Comparison of ENCODE assay signal across 16 cellular contexts in the genomic region with DNA sequence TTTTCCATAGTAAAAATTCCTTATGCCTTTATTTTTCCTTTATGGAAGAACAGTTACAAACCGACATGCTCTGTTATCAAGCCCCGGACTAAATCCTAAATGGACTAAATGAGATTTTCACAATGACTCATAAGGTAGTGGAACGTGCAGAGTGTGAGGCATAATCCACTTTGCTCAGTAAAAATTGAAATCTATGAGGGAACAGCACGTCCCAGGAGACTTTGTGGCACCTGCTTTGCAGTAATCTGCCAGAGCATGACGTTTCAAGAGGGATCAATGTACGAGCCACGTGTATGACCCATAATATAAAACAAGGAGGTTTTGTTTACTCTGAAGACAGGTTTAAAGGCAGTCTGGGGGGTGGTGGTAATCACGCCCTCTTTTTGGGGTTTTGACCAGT.
A peak's percentile ranks its signal among the peaks of the same experiment; 100 is the strongest.
DNase-seq lines count a peak whose midpoint lies in the region; ATAC-seq and FAIRE-seq lines count a peak whose summit lies in the region.
"Had no signal": no experiment of that assay in that cellular context is flagged by ENCODE, and none has a peak within 500 bp of the region (broad histone marks: within the 10 kb centered on the region; RNA-seq: fewer than 3 reads in every experiment).

No MANE protein-coding gene starts in this region.

- WGBS in small intestine, 3 donors, result 13 to 59% (median 39%) methylated on average over 8 of the region's 8 CpGs

- H3K27me3 ChIP-seq in small intestine (ENCODE audit: control insufficient read depth in 2 of 2, insufficient read depth in 2 of 2, low read length in 2 of 2), result no peaks in the 10 kb centered on the region
- H3K27me3 ChIP-seq: ovary had no signal

- peak; percentile 59 for ATAC-seq in GM19395 (IDR thresholded peaks at IDR 0.05; ENCODE audit: unreplicated experiment)
- peak; percentile 73 for ATAC-seq in HG03575 (IDR thresholded peaks at IDR 0.05; ENCODE audit: extremely low read depth, insufficient number of reproducible peaks, low FRiP score, unreplicated experiment)
- no peak for ATAC-seq in GM18520 (IDR thresholded peaks at IDR 0.05; ENCODE audit: unreplicated experiment)
- ATAC-seq: stimulated activated naive CD8-positive, alpha-beta T cell treated with anti-CD3 and anti-CD28 coated beads, Interleukin-15, Interleukin-2, amounts not matched to agents 100 U/mL and 50 U/mL, for 24 hours had no signal

- no peaks in the 10 kb centered on the region for H3K9me3 ChIP-seq in small intestine (ENCODE audit: control insufficient read depth, low read depth)
- H3K9me3 ChIP-seq: ovary had no signal

- peaks cover 6 to 9% of the 10 kb centered on the region in 2 donors for H3K36me3 ChIP-seq in small intestine (ENCODE audit: control insufficient read depth in 2 of 2, insufficient read depth in 2 of 2, low read length in 2 of 2)
- H3K36me3 ChIP-seq: ovary had no signal

- DNase-seq in NCI-H82 treated with DMSO at 0.1 percent for 48 hours (lab: John Stamatoyannopoulos, UW; ENCODE audit: unreplicated experiment), result peak; percentile 91
- DNase-seq in small intestine, result peak; percentile 73
- DNase-seq in AG20443 (ENCODE audit: low spot score), result no peak
- no peak for DNase-seq in HPDE6-E6E7 (ENCODE audit: extremely low spot score)
- DNase-seq: anterior cingulate cortex; endodermal cell; IMR-90; mammary epithelial cell; NCI-H446 treated with DMSO at 0.1 percent for 48 hours; ovary; SIG-M5; stimulated activated CD4-positive, alpha-beta T cell treated with anti-CD3 and anti-CD28 coated beads, Interleukin-2, amount 100 ng/mL, for 24 hours; stimulated activated naive CD8-positive, alpha-beta T cell treated with anti-CD3 and anti-CD28 coated beads, Interleukin-15, Interleukin-2, amounts not matched to agents 100 U/mL and 50 U/mL, for 24 hours had no signal

- no peak overlapping the region for H3K27ac ChIP-seq in small intestine (ENCODE audit: low read depth in 1 of 2, low read length in 1 of 2)
- H3K27ac ChIP-seq: ovary had no signal

- H3K4me3 ChIP-seq in small intestine (ENCODE audit: low read depth in 1 of 2, low read length in 2 of 2), result no peak overlapping the region
- H3K4me3 ChIP-seq: ovary had no signal

- FAIRE-seq in small intestine (lab: Jason Lieb, UNC), result no peak

- H3K4me1 ChIP-seq in small intestine (ENCODE audit: control insufficient read depth in 2 of 2, insufficient read depth in 1 of 2, low read depth in 1 of 2, low read length in 1 of 2), result no peaks in the 10 kb centered on the region

Comparison
In these comparisons a context has a peak if more than half of its experiments do, and no peak if none do; other contexts are left out.
1. DNase-seq: peak in NCI-H82 treated with DMSO at 0.1 percent for 48 hours (single experiment) and small intestine (single experiment); none in AG20443 (single experiment) and HPDE6-E6E7 (single experiment).